In the genomic region with DNA sequence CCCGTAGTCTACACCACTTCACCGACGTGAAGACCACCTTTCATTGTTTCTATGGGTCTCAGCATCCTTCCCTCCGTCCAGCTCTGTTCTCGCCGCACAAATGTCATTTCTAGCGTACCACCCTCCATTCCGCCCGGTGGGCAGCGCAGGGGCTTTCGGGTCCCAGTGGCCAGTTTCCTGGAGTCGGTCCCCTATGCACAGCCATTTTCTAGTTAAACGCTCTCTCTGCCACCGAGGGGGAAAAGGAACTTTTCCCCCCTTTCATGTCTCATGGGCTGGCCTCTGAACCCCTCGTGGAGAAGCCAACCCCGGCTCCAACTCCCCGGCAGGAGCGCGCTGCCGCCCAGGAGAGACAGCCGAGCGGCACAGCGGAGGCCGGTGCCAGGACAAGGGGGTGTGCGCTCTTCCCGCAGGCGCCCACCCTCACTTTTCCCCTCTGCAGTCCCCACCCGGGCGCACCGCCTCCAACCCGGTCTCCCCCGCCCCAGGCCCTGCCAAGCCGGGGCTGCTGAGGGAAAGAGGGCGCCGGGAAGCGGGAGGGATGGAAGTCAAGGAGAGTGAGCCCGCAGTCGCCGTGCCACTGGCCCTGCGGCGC, we compare ENCODE assay signal across 8 cellular contexts. TPM values are rescaled to one million over a fixed set of nuclear protein-coding genes. Genes with fewer than 3 reads are reported as not detected.
DNase-seq lines count a peak whose midpoint lies in the region; ATAC-seq and TF ChIP-seq lines count a peak whose summit lies in the region.

No MANE protein-coding gene starts in this region.

- CTCF ChIA-PET in activated naive CD4-positive, alpha-beta T cell treated with anti-CD3 and anti-CD28 coated beads, Interleukin-2, amount 10 ng/mL, durations not matched to agents 7 days and 5 days (lab: Charles Lee): interaction anchor here (0.6 to 1.5 kb wide), 8 partner anchors 94 to 290 kb away, joined by 3 to 8 read pairs (median 4); no protein-coding TSS in a partner anchor
- CTCF ChIA-PET in activated B cell treated with CpG ODN at 0.5 μM for 24 hours (lab: Charles Lee): interaction anchor here (1.6 kb wide), 1 partner anchor 237 kb away, joined by 5 read pairs; no protein-coding TSS in a partner anchor

- H3K4me3 Mint-ChIP-seq in activated naive CD4-positive, alpha-beta T cell treated with anti-CD3 and anti-CD28 coated beads, Interleukin-2, amount 10 ng/mL, durations not matched to agents 7 days and 5 days: peak overlapping the region; percentile 77
- H3K4me3 Mint-ChIP-seq in activated B cell treated with CpG ODN at 0.5 μM for 24 hours: peak overlapping the region; percentile 36

- POLR2A ChIA-PET in activated B cell treated with CpG ODN at 0.5 μM for 24 hours (lab: Charles Lee): no interaction called here

- H3K27me3 Mint-ChIP-seq in activated naive CD4-positive, alpha-beta T cell treated with anti-CD3 and anti-CD28 coated beads, Interleukin-2, amount 10 ng/mL, durations not matched to agents 7 days and 5 days: peaks cover 59% of the 10 kb centered on the region
- H3K27me3 Mint-ChIP-seq in activated B cell treated with CpG ODN at 0.5 μM for 24 hours: peaks cover 51% of the 10 kb centered on the region

- DNase-seq in activated naive CD4-positive, alpha-beta T cell treated with anti-CD3 and anti-CD28 coated beads, Interleukin-2, amount 10 ng/mL, durations not matched to agents 7 days and 5 days: no peak
- no peak for DNase-seq in activated naive CD4-positive, alpha-beta T cell treated with anti-CD3 and anti-CD28 coated beads, Interleukin-2, amount 50 U/mL, for 16 hours
- no peak for DNase-seq in activated B cell treated with CpG ODN at 0.5 μM for 24 hours
- DNase-seq in heart left ventricle: peak in 4 of 5 donors; percentile 32 to 73 (median 36)
- DNase-seq in sciatic nerve (ENCODE audit: low spot score): peak; percentile 69
- no peak for DNase-seq in NCI-H446 (lab: John Stamatoyannopoulos, UW)
- no peak for DNase-seq in NCI-H510A (lab: John Stamatoyannopoulos, UW)

- peaks cover 35% of the 10 kb centered on the region for H3K4me1 Mint-ChIP-seq in activated naive CD4-positive, alpha-beta T cell treated with anti-CD3 and anti-CD28 coated beads, Interleukin-2, amount 10 ng/mL, durations not matched to agents 7 days and 5 days
- H3K4me1 Mint-ChIP-seq in activated B cell treated with CpG ODN at 0.5 μM for 24 hours: peaks cover 31% of the 10 kb centered on the region

- TF ChIP-seq CTCF in activated B cell treated with CpG ODN at 0.5 μM for 24 hours (IDR thresholded peaks at IDR 0.05) (no peak), heart left ventricle (IDR thresholded peaks at IDR 0.05) (no peak)

- no peaks in the 10 kb centered on the region for H3K36me3 Mint-ChIP-seq in activated naive CD4-positive, alpha-beta T cell treated with anti-CD3 and anti-CD28 coated beads, Interleukin-2, amount 10 ng/mL, durations not matched to agents 7 days and 5 days
- no peaks in the 10 kb centered on the region for H3K36me3 Mint-ChIP-seq in activated B cell treated with CpG ODN at 0.5 μM for 24 hours (ENCODE audit: low read depth)

- peaks cover 0 to 7% (median 0%) of the 10 kb centered on the region in 12 donors for H3K9me3 ChIP-seq in heart left ventricle

- 0 to 1% (median 1%) methylated on average over 27 to 41 of the region's 41 CpGs for WGBS in heart left ventricle, 4 donors

- peaks cover 0 to 8% (median 0%) of the 10 kb centered on the region in 9 donors for H3K27me3 ChIP-seq in heart left ventricle

- peak overlapping the region; percentile 30 to 94 (median 87) for H3K27ac ChIP-seq in heart left ventricle

- TF ChIP-seq POLR2A in heart left ventricle (IDR thresholded peaks at IDR 0.05): no peak

- intact Hi-C loops in activated B cell treated with CpG ODN at 0.5 μM for 24 hours (cut with micrococcal nuclease) (loop anchor here (2.0 kb wide), 1 partner anchor 287 kb away; no protein-coding TSS in a partner anchor), heart left ventricle (cut with DNase I) (loop anchor here (1.0 to 10.0 kb wide), 18 partner anchors 56 to 479 kb away; no protein-coding TSS in a partner anchor), sciatic nerve (cut with DNase I) (loop anchor here (2.0 to 10.0 kb wide), 3 partner anchors 149 to 286 kb away; no protein-coding TSS in a partner anchor)

- ATAC-seq in HG03108 (IDR thresholded peaks at IDR 0.05; ENCODE audit: unreplicated experiment) (peak; percentile 4), activated B cell treated with CpG ODN at 0.5 μM for 24 hours (ENCODE audit: low read depth) (no peak), heart left ventricle (peak in 2 of 4 donors; percentile 27 to 29), sciatic nerve (peak; percentile 3)

- no peak overlapping the region for H3K27ac Mint-ChIP-seq in activated naive CD4-positive, alpha-beta T cell treated with anti-CD3 and anti-CD28 coated beads, Interleukin-2, amount 10 ng/mL, durations not matched to agents 7 days and 5 days
- no peak overlapping the region for H3K27ac Mint-ChIP-seq in activated B cell treated with CpG ODN at 0.5 μM for 24 hours

- H3K4me3 ChIP-seq in heart left ventricle: peak overlapping the region; percentile 70 to 93 (median 86)

- peaks cover 0 to 61% (median 28%) of the 10 kb centered on the region in 12 donors for H3K4me1 ChIP-seq in heart left ventricle

- H3K36me3 ChIP-seq in heart left ventricle: no peaks in the 10 kb centered on the region

- no peaks in the 10 kb centered on the region for H3K9me3 Mint-ChIP-seq in activated naive CD4-positive, alpha-beta T cell treated with anti-CD3 and anti-CD28 coated beads, Interleukin-2, amount 10 ng/mL, durations not matched to agents 7 days and 5 days
- H3K9me3 Mint-ChIP-seq in activated B cell treated with CpG ODN at 0.5 μM for 24 hours: no peaks in the 10 kb centered on the region

RNA-seq across cellular contexts. Expression of a gene that starts 0.7 kb away (rescaled TPM):
- total RNA-seq in activated B cell treated with CpG ODN at 0.5 μM for 24 hours (2.1 and 3.7 TPM in 2 replicates), heart left ventricle (10 to 100 TPM; 19.1 to 39.1 (median 32.1) TPM), sciatic nerve (147 TPM)
- 1 to 10 TPM; 8.6 to 9.4 TPM for polyA plus RNA-seq in heart left ventricle

RNA-seq across cellular contexts. Expression of a gene that starts 43.1 kb away (rescaled TPM):
- 1.9 and 2.6 TPM in 2 replicates for total RNA-seq in activated B cell treated with CpG ODN at 0.5 μM for 24 hours
- 10 to 100 TPM in 7 of 9 donors, 1 to 10 TPM in 2; 2.8 to 81.8 (median 18.6) TPM for total RNA-seq in heart left ventricle
- polyA plus RNA-seq in heart left ventricle: 10 to 100 TPM; 10.3 to 15.6 TPM
- total RNA-seq in sciatic nerve: 63.4 TPM

Comparison
In these comparisons a context has a peak if more than half of its experiments do, and no peak if none do; other contexts are left out.
1. DNase-seq: peak in heart left ventricle (4 of 5) and sciatic nerve (single experiment); none in activated naive CD4-positive, alpha-beta T cell treated with anti-CD3 and anti-CD28 coated beads, Interleukin-2, amount 10 ng/mL, durations not matched to agents 7 days and 5 days (single experiment), activated naive CD4-positive, alpha-beta T cell treated with anti-CD3 and anti-CD28 coated beads, Interleukin-2, amount 50 U/mL, for 16 hours (single experiment), activated B cell treated with CpG ODN at 0.5 μM for 24 hours (single experiment), NCI-H446 (0 of 2) and NCI-H510A (single experiment).